9 cellular contexts compared by ENCODE assay signal in the genomic region with DNA sequence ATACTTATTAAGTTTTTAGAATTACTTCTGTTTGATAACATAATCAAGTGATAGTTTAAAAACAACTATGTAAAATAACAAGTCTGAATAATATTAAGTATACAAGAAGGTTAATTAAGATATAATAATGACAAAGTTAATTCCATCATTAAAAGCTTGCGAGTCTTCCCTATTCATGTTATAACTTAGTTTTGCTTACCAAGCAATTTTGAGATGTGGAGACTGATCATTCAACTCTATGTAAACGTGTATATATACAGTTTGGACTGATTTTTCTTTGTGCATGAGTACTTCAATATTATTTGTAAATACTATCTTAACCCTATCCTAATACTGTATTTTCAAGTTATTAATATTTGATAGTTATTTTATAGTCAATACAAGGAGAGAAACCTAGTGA.
"Had no signal": no experiment of that assay in that cellular context is flagged by ENCODE, and none has a peak within 500 bp of the region (broad histone marks: within the 10 kb centered on the region; RNA-seq: fewer than 3 reads in every experiment).

No MANE protein-coding gene starts in this region.

- H3K27ac ChIP-seq: HL-60 had no signal

- ATAC-seq: GM23338, HCT116 had no signal

- H3K4me2 ChIP-seq: GM23338 had no signal

- H3K36me3 Mint-ChIP-seq: IgD-negative memory B cell had no signal

- DNase-seq: H7, HFFc6, Kasumi-1, KG1 had no signal

- H3K36me3 ChIP-seq: HAP-1 had no signal

- H3K9me3 ChIP-seq: HAP-1 had no signal

- H3K4me3 Mint-ChIP-seq: GM23338, HFFc6, IgD-negative memory B cell had no signal

- H3K4me3 ChIP-seq: GM23338, HAP-1 had no signal

- H3K4me1 Mint-ChIP-seq: GM23338, IgD-negative memory B cell had no signal

- H3K4me1 ChIP-seq: HAP-1 had no signal

- H3K27ac Mint-ChIP-seq: GM23338, HFFc6, IgD-negative memory B cell had no signal

- H3K9me3 Mint-ChIP-seq: GM23338 had no signal

- H3K27me3 Mint-ChIP-seq: IgD-negative memory B cell had no signal
